11 cellular contexts compared by ENCODE assay signal in the genomic region with DNA sequence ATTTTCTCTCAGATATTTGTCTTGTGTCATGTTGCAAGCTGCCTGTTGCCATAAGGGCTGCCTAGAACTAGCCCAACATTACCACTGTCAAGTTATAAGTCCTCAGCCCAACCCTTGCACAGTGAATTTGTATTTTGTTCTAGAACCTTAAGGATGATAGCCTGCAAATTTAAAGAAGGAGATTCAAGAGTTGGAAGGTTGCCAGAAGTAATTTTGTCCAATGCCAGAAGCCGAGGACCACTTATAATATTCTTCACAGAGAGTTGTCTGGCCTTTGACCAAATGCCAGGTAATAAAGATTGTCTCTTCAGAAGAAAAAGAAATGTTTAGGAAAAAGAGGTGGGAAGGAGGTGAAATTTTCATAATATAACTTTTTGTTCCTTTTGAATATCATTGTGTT.
"Had no signal": no experiment of that assay in that cellular context is flagged by ENCODE, and none has a peak within 500 bp of the region (broad histone marks: within the 10 kb centered on the region; RNA-seq: fewer than 3 reads in every experiment).

No MANE protein-coding gene starts in this region.

- H3K4me2 ChIP-seq: GM23338 had no signal

- H3K9ac ChIP-seq: GM23248 had no signal

- H3K9me3 Mint-ChIP-seq: GM23338, H9, HFFc6 had no signal

- H3K36me3 ChIP-seq: HAP-1 had no signal

- ATAC-seq: GM23338, HCT116 had no signal

- H3K27ac ChIP-seq: GM23248 had no signal

- H3K4me3 Mint-ChIP-seq: GM23338, H9, HFFc6 had no signal

- H2AFZ ChIP-seq: GM23248, GM23338 had no signal

- H3K9me3 ChIP-seq: HAP-1 had no signal

- FAIRE-seq: H1, H54 had no signal

- H3K4me3 ChIP-seq: GM23248, GM23338, HAP-1 had no signal

- H3K27ac Mint-ChIP-seq: GM23338, H9, HFFc6 had no signal

- DNase-seq: GM23248, GOT3, H7, H9, HCEC 1CT, HFFc6 had no signal
